Comparison of ENCODE assay signal across 22 cellular contexts in genomic region chr11:45616802-45617549, GRCh38. TPM values are rescaled to one million over a fixed set of nuclear protein-coding genes. Genes with fewer than 3 reads are reported as not detected.
"Had no signal": no experiment of that assay in that cellular context is flagged by ENCODE, and none has a peak within 500 bp of the region (broad histone marks: within the 10 kb centered on the region; RNA-seq: fewer than 3 reads in every experiment).

No MANE protein-coding gene starts in this region.

- DNase-seq: Kasumi-1, MM.1S, NCI-H1092 treated with DMSO at 0.1 percent for 48 hours, NCI-H1436 treated with DMSO at 0.1 percent for 48 hours, NCI-H1694, NCI-H187 treated with DMSO at 0.1 percent for 48 hours, NCI-H2029 treated with DMSO at 0.1 percent for 48 hours, NCI-H2227 treated with DMSO at 0.1 percent for 48 hours, NCI-H526 treated with DMSO at 0.1 percent for 48 hours, NCI-H748 treated with DMSO at 0.1 percent for 48 hours, Right ventricle myocardium superior, RPMI8226, SIG-M5 had no signal

- H3K4me1 Mint-ChIP-seq: IgD-negative memory B cell had no signal

- H3K27ac Mint-ChIP-seq: IgD-negative memory B cell had no signal

- ATAC-seq: K562 had no signal

- H3K9me3 ChIP-seq: SJSA1 had no signal

- H3K4me3 Mint-ChIP-seq: IgD-negative memory B cell had no signal

- H3K27ac ChIP-seq: HL-60, KMS-11, SJSA1, SK-N-MC had no signal

- H3K4me3 ChIP-seq: K562, SJSA1, SK-N-MC had no signal

- H3K4me1 ChIP-seq: SJSA1 had no signal

- H3K36me3 Mint-ChIP-seq: IgD-negative memory B cell had no signal

- H3K36me3 ChIP-seq: SJSA1 had no signal

- FAIRE-seq: HTR-8/SVneo, K562, RCC 7860 had no signal

RNA-seq across cellular contexts. Expression of gene CHST1, which starts 48.4 kb away (rescaled TPM):
- total RNA-seq: NCI-H460, SJSA1 had no signal
